32 cellular contexts compared by ENCODE assay signal in genomic region chr7:99893280-99893679, GRCh38. TPM values are rescaled to one million over a fixed set of nuclear protein-coding genes. Genes with fewer than 3 reads are reported as not detected.
"Had no signal": no experiment of that assay in that cellular context is flagged by ENCODE, and none has a peak within 500 bp of the region (broad histone marks: within the 10 kb centered on the region; RNA-seq: fewer than 3 reads in every experiment).

No MANE protein-coding gene starts in this region.

- H3K9me3 ChIP-seq: stomach, suprapubic skin, testis, thoracic aorta, thyroid gland, tibial artery, tibial nerve, transverse colon, upper lobe of left lung, upper lobe of right lung, uterus, vagina had no signal

- H3K4me1 ChIP-seq: stomach, suprapubic skin, testis, thyroid gland, tibial artery, tibial nerve, transverse colon, upper lobe of left lung, upper lobe of right lung, uterus, vagina had no signal

- H3K27ac ChIP-seq: stomach, suprapubic skin, testis, thoracic aorta, thyroid gland, tibial artery, tibial nerve, transverse colon, upper lobe of left lung, upper lobe of right lung, uterus, vagina had no signal

- H3K9me3 Mint-ChIP-seq: stimulated activated effector memory CD8-positive, alpha-beta T cell treated with anti-CD3 and anti-CD28 coated beads, Interleukin-12 subunit alpha, Interleukin-12 subunit beta, amount 100 ng/mL, for 72 hours; type B pancreatic cell had no signal

- H3K27me3 ChIP-seq: stomach, suprapubic skin, testis, thyroid gland, tibial artery, tibial nerve, transverse colon, upper lobe of left lung, upper lobe of right lung, uterus, vagina had no signal

- H3K4me3 Mint-ChIP-seq: stimulated activated effector memory CD8-positive, alpha-beta T cell treated with anti-CD3 and anti-CD28 coated beads, Interleukin-12 subunit alpha, Interleukin-12 subunit beta, amount 100 ng/mL, for 72 hours; stimulated activated memory B cell treated with anti-CD40 and anti-IgM and Interleukin-4, amounts not matched to agents 10 μg/mL and 1 μg/mL and 100 μg/mL, for 72 hours; stimulated activated naive B cell treated with anti-CD40 and anti-IgM and Interleukin-4, amounts not matched to agents 10 μg/mL and 1 μg/mL and 100 μg/mL, for 72 hours; stimulated activated naive CD8-positive, alpha-beta T cell treated with anti-CD3 and anti-CD28 coated beads, Interleukin-15, amount 100 ng/mL, for 72 hours; stimulated activated naive CD8-positive, alpha-beta T cell treated with anti-CD3 and anti-CD28 coated beads, Interleukin-15, Interleukin-2, amounts not matched to agents 100 ng/mL and 50 ng/mL, for 24 hours; type B pancreatic cell had no signal

- H3K27ac Mint-ChIP-seq: stimulated activated memory B cell treated with anti-CD40 and anti-IgM and Interleukin-4, amounts not matched to agents 10 μg/mL and 1 μg/mL and 100 μg/mL, for 72 hours; stimulated activated naive B cell treated with anti-CD40 and anti-IgM and Interleukin-4, amounts not matched to agents 10 μg/mL and 1 μg/mL and 100 μg/mL, for 72 hours; stimulated activated naive CD8-positive, alpha-beta T cell treated with anti-CD3 and anti-CD28 coated beads, Interleukin-15, Interleukin-2, amounts not matched to agents 100 ng/mL and 50 ng/mL, for 24 hours; type B pancreatic cell had no signal

- H3K27me3 Mint-ChIP-seq: stimulated activated memory B cell treated with anti-CD40 and anti-IgM and Interleukin-4, amounts not matched to agents 10 μg/mL and 1 μg/mL and 100 μg/mL, for 72 hours; stimulated activated naive B cell treated with anti-CD40 and anti-IgM and Interleukin-4, amounts not matched to agents 10 μg/mL and 1 μg/mL and 100 μg/mL, for 72 hours; stimulated activated naive CD8-positive, alpha-beta T cell treated with anti-CD3 and anti-CD28 coated beads, Interleukin-15, amount 100 ng/mL, for 72 hours; stimulated activated naive CD8-positive, alpha-beta T cell treated with anti-CD3 and anti-CD28 coated beads, Interleukin-15, Interleukin-2, amounts not matched to agents 100 ng/mL and 50 ng/mL, for 24 hours; type B pancreatic cell had no signal

- H3K4me3 ChIP-seq: stomach, suprapubic skin, testis, thoracic aorta, thyroid gland, tibial artery, tibial nerve, transverse colon, upper lobe of left lung, upper lobe of right lung, uterus, vagina had no signal

- DNase-seq: stimulated activated CD4-positive, alpha-beta T cell treated with anti-CD3 and anti-CD28 coated beads, Interleukin-2, amount 100 ng/mL, for 48 hours; stimulated activated CD4-positive, alpha-beta T cell treated with anti-CD3 and anti-CD28 coated beads, Interleukin-4, amount 100 ng/mL, for 1 hour; stimulated activated CD4-positive, alpha-beta T cell treated with anti-CD3 and anti-CD28 coated beads, Interleukin-4, amount 100 ng/mL, for 24 hours; stimulated activated CD4-positive, alpha-beta T cell treated with anti-CD3 and anti-CD28 coated beads, Interleukin-4, amount 100 ng/mL, for 4 hours; stimulated activated CD8-positive, alpha-beta memory T cell treated with anti-CD3 and anti-CD28 coated beads, Interleukin-4, amount 100 ng/mL, for 48 hours; stimulated activated naive B cell treated with anti-CD40 and anti-IgM and Interleukin-4, amounts not matched to agents 10 μg/mL and 1 μg/mL and 100 μg/mL, for 72 hours; stimulated activated naive CD4-positive, alpha-beta T cell; stimulated activated naive CD4-positive, alpha-beta T cell treated with Interleukin-2 at 50 U/mL for 16 hours; stimulated activated naive CD8-positive, alpha-beta T cell treated with anti-CD3 and anti-CD28 coated beads, Interleukin-15, amount 100 ng/mL, for 72 hours; stimulated activated naive CD8-positive, alpha-beta T cell treated with anti-CD3 and anti-CD28 coated beads, Interleukin-15, Interleukin-2, amounts not matched to agents 100 U/mL and 50 U/mL, for 24 hours; stomach; substantia nigra; testis; thyroid gland; tibial artery; transverse colon; trophoblast cell; upper lobe of left lung; upper lobe of right lung; uterus had no signal

- H3K36me3 ChIP-seq: uterus had no signal

- ATAC-seq: stimulated activated effector memory CD8-positive, alpha-beta T cell treated with anti-CD3 and anti-CD28 coated beads, Interleukin-12 subunit alpha, Interleukin-12 subunit beta, amount 100 ng/mL, for 72 hours; stimulated activated memory B cell treated with anti-CD40 and anti-IgM and Interleukin-4, amounts not matched to agents 10 μg/mL and 1 μg/mL and 100 μg/mL, for 72 hours; stimulated activated naive B cell treated with anti-CD40 and anti-IgM and Interleukin-4, amounts not matched to agents 10 μg/mL and 1 μg/mL and 100 μg/mL, for 72 hours; stimulated activated naive CD8-positive, alpha-beta T cell treated with anti-CD3 and anti-CD28 coated beads, Interleukin-15, amount 100 ng/mL, for 72 hours; stimulated activated naive CD8-positive, alpha-beta T cell treated with anti-CD3 and anti-CD28 coated beads, Interleukin-15, Interleukin-2, amounts not matched to agents 100 U/mL and 50 U/mL, for 24 hours; upper lobe of right lung had no signal

- FAIRE-seq: urothelium cell line had no signal

RNA-seq across cellular contexts. Expression of gene OR2AE1, which starts 16.4 kb away (rescaled TPM):
- total RNA-seq: testis, transverse colon, upper lobe of right lung, ureter, urinary bladder, uterus, vagina had no signal
- polyA plus RNA-seq: stomach had no signal

RNA-seq across cellular contexts. Expression of gene GJC3, which starts 36.1 kb away (rescaled TPM):
- total RNA-seq: stomach, temporal lobe, thyroid gland, transverse colon, upper lobe of right lung, ureter, urinary bladder, vagina had no signal
